36 cellular contexts compared by ENCODE assay signal in genomic region chr20:59270380-59270779, GRCh38. TPM values are rescaled to one million over a fixed set of nuclear protein-coding genes. Genes with fewer than 3 reads are reported as not detected.
"Had no signal": no experiment of that assay in that cellular context is flagged by ENCODE, and none has a peak within 500 bp of the region (broad histone marks: within the 10 kb centered on the region; RNA-seq: fewer than 3 reads in every experiment).

No MANE protein-coding gene starts in this region.

- H3K27ac ChIP-seq: ascending aorta, brain microvascular endothelial cell, breast epithelium, cardiac muscle cell had no signal

- FAIRE-seq: astrocyte, bronchial epithelial cell, colon had no signal

- H3K36me3 ChIP-seq: ascending aorta, brain microvascular endothelial cell, breast epithelium, cardiac muscle cell had no signal

- DNase-seq: activated effector memory CD4-positive, alpha-beta T cell treated with anti-CD3 and anti-CD28 coated beads, Interleukin-2, amount 50 U/mL, for 16 hours; activated effector memory CD4-positive, alpha-beta T cell treated with Interleukin-2 at 50 U/mL for 16 hours; activated gamma-delta T cell; activated gamma-delta T cell treated with Interleukin-2 at 50 U/mL for 16 hours; activated naive CD4-positive, alpha-beta T cell; activated naive CD4-positive, alpha-beta T cell treated with anti-CD3 and anti-CD28 coated beads for 36 hours; activated naive CD4-positive, alpha-beta T cell treated with anti-CD3 and anti-CD28 coated beads, Interleukin-2, amount 10 ng/mL, durations not matched to agents 7 days and 5 days; activated naive CD4-positive, alpha-beta T cell treated with anti-CD3 and anti-CD28 coated beads, Interleukin-2, amount 50 U/mL, for 16 hours; activated naive CD4-positive, alpha-beta T cell treated with Interleukin-2 at 50 U/mL for 16 hours; activated naive CD8-positive, alpha-beta T cell treated with anti-CD3 and anti-CD28 coated beads for 36 hours; activated naive CD8-positive, alpha-beta T cell treated with anti-CD3 and anti-CD28 coated beads, Interleukin-2, amount 10 ng/mL, durations not matched to agents 7 days and 5 days; activated naive CD8-positive, alpha-beta T cell treated with anti-CD3 and anti-CD28 coated beads, Interleukin-2, amount 50 U/mL, for 24 hours; activated T-cell treated with anti-CD3 and anti-CD28 coated beads, Interleukin-2, amount 50 U/mL, for 24 hours; activated T-cell treated with anti-CD3 and anti-CD28 coated beads, Interleukin-2, amount 50 U/mL, for 4 hours; activated T-cell treated with anti-CD3 and anti-CD28 coated beads, Interleukin-2, amount 50 U/mL, for 48 hours; activated T-cell treated with anti-CD3 and anti-CD28 coated beads, Interleukin-2, amount 50 U/mL, for 72 hours; amniotic stem cell; amygdala; anterior cingulate cortex; aorta; body of pancreas; brain microvascular endothelial cell; caudate nucleus; central memory CD4-positive, alpha-beta T cell; cerebellar nuclear complex had no signal

- H3K4me3 ChIP-seq: ascending aorta, body of pancreas, breast epithelium, cardiac muscle cell had no signal

- ATAC-seq: activated naive CD4-positive, alpha-beta T cell treated with anti-CD3 and anti-CD28 coated beads, Interleukin-2, amount 50 U/mL, for 72 hours; activated naive CD8-positive, alpha-beta T cell treated with anti-CD3 and anti-CD28 coated beads, Interleukin-2, amount 50 U/mL, for 24 hours; activated T-cell treated with anti-CD3 and anti-CD28 coated beads, Interleukin-2, amount 50 U/mL, for 4 hours; activated T-cell treated with anti-CD3 and anti-CD28 coated beads, Interleukin-2, amount 50 U/mL, for 72 hours; activated T-helper 17 cell treated with anti-CD3 and anti-CD28 coated beads, Interleukin-2, amount 50 U/mL, for 72 hours had no signal

- H3K4me1 ChIP-seq: ascending aorta, body of pancreas, breast epithelium had no signal

- H3K9me3 ChIP-seq: ascending aorta, body of pancreas, breast epithelium had no signal

- H3K27me3 ChIP-seq: ascending aorta, body of pancreas, brain microvascular endothelial cell had no signal

RNA-seq across cellular contexts. Expression of gene EDN3, which starts 30.0 kb away (rescaled TPM):
- total RNA-seq: activated naive CD4-positive, alpha-beta T cell treated with anti-CD3 and anti-CD28 coated beads for 36 hours; activated naive CD8-positive, alpha-beta T cell treated with anti-CD3 and anti-CD28 coated beads for 36 hours; activated T-cell treated with anti-CD3 and anti-CD28 coated beads, Interleukin-2, amount 50 U/mL, for 4 hours; activated T-cell treated with anti-CD3 and anti-CD28 coated beads, Interleukin-2, amount 50 U/mL, for 72 hours; activated T-helper 1 cell treated with anti-CD3 and anti-CD28 coated beads, Interleukin-12 subunit alpha, Interleukin-12 subunit beta, Interleukin-2, Interleukin-4 antibody, amounts not matched to agents 30 ng/mL and 10 ng/mL and 1 ng/mL, durations not matched to agents 14 hours and 24 hours and 36 hours; activated T-helper 2 cell treated with anti-CD3 and anti-CD28 coated beads, Interferon-gamma antibody, Interleukin-2, Interleukin-4, amounts not matched to agents 10 μg/mL and 5 μg/mL and 100 μg/mL, durations not matched to agents 14 hours and 24 hours and 36 hours; aorta; ascending aorta; astrocyte; bronchial epithelial cell; cardiac muscle cell; cardiac septum had no signal
- polyA plus RNA-seq: cardiac muscle cell had no signal
